17 cellular contexts compared by ENCODE assay signal in the genomic region with DNA sequence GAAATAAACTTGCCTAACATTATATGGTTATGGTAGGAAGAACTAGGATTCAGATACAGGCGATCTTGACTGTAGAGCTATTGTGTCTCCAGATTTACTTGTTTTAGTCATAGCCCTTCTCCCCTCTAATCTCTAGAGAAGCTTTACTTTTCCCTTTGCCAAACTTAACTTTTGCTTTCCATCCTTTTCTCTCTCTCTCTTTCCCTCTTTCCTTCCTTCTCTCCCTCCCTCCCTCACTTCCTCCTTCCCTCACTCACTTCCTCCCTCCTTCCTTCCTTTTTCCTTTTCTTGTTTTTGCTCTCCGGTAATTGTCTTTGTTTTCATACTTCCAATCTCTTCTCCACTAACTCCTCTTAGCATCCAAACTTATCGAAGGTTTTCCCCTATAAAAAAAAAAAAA. TPM values are rescaled to one million over a fixed set of nuclear protein-coding genes. Genes with fewer than 3 reads are reported as not detected.
DNase-seq lines count a peak whose midpoint lies in the region; ATAC-seq and TF ChIP-seq lines count a peak whose summit lies in the region.
"Had no signal": no experiment of that assay in that cellular context is flagged by ENCODE, and none has a peak within 500 bp of the region (broad histone marks: within the 10 kb centered on the region; RNA-seq: fewer than 3 reads in every experiment).

No MANE protein-coding gene starts in this region.

- no peaks in the 10 kb centered on the region for H3K27me3 ChIP-seq in spleen (replicated peaks in 1 of 7)
- H3K27me3 ChIP-seq: gastrocnemius medialis had no signal

- peak overlapping the region; percentile 46 for H3K4me3 Mint-ChIP-seq in activated T-cell treated with anti-CD3 and anti-CD28 coated beads, Interleukin-2, amount 50 U/mL, for 4 hours
- H3K4me3 Mint-ChIP-seq in dendritic cell treated with granulocyte-macrophage colony-stimulating factor and Interleukin-4, amounts not matched to agents 40 ng/mL and 50 ng/mL, for 4 days, result no peak overlapping the region

- H3K27ac ChIP-seq in SK-N-MC (peak overlapping the region; percentile 40; the same call in 1 of the 2 replicates), spleen (peak overlapping the region in 5 of 8 donors; percentile 0 to 55 (median 26))
- H3K27ac ChIP-seq: GM23248 had no signal

- no peaks in the 10 kb centered on the region for H3K9me3 Mint-ChIP-seq in activated T-cell treated with anti-CD3 and anti-CD28 coated beads, Interleukin-2, amount 50 U/mL, for 4 hours
- no peaks in the 10 kb centered on the region for H3K9me3 Mint-ChIP-seq in dendritic cell treated with granulocyte-macrophage colony-stimulating factor and Interleukin-4, amounts not matched to agents 40 ng/mL and 50 ng/mL, for 4 days

- peaks cover 77% of the 10 kb centered on the region for H3K4me1 Mint-ChIP-seq in activated T-cell treated with anti-CD3 and anti-CD28 coated beads, Interleukin-2, amount 50 U/mL, for 4 hours (ENCODE audit: low read depth)
- peaks cover 35% of the 10 kb centered on the region for H3K4me1 Mint-ChIP-seq in dendritic cell treated with granulocyte-macrophage colony-stimulating factor and Interleukin-4, amounts not matched to agents 40 ng/mL and 50 ng/mL, for 4 days (ENCODE audit: low read depth)

- peak overlapping the region; percentile 19 for H3K9ac ChIP-seq in SK-N-MC (ENCODE audit: insufficient read length)
- H3K9ac ChIP-seq: GM23248 had no signal

- H3K4me1 ChIP-seq in spleen, result peaks cover 65 to 100% (median 95%) of the 10 kb centered on the region in 6 donors

- H3K36me3 ChIP-seq in SK-N-MC (ENCODE audit: insufficient read depth, low read length), result peaks cover 20% of the 10 kb centered on the region
- H3K36me3 ChIP-seq in spleen, result peaks cover 0 to 61% (median 7%) of the 10 kb centered on the region in 6 donors
- H3K36me3 ChIP-seq: gastrocnemius medialis had no signal

- H3K9me3 ChIP-seq in SK-N-MC (ENCODE audit: low read depth, low read length) (no peaks in the 10 kb centered on the region), spleen (no peaks in the 10 kb centered on the region)
- H3K9me3 ChIP-seq: gastrocnemius medialis had no signal

- TF ChIP-seq POLR2A in spleen (IDR thresholded peaks at IDR 0.05), result no peak

- H3K36me3 Mint-ChIP-seq in activated T-cell treated with anti-CD3 and anti-CD28 coated beads, Interleukin-2, amount 50 U/mL, for 4 hours (ENCODE audit: insufficient read depth), result peaks cover 14% of the 10 kb centered on the region
- peaks cover 44% of the 10 kb centered on the region for H3K36me3 Mint-ChIP-seq in dendritic cell treated with granulocyte-macrophage colony-stimulating factor and Interleukin-4, amounts not matched to agents 40 ng/mL and 50 ng/mL, for 4 days (ENCODE audit: low read depth)

- no peaks in the 10 kb centered on the region for H3K27me3 Mint-ChIP-seq in activated T-cell treated with anti-CD3 and anti-CD28 coated beads, Interleukin-2, amount 50 U/mL, for 4 hours (ENCODE audit: low read depth)
- H3K27me3 Mint-ChIP-seq in dendritic cell treated with granulocyte-macrophage colony-stimulating factor and Interleukin-4, amounts not matched to agents 40 ng/mL and 50 ng/mL, for 4 days, result no peaks in the 10 kb centered on the region

- no peak for TF ChIP-seq CTCF in spleen (IDR thresholded peaks at IDR 0.05 in 8 of 11, conservative IDR thresholded peaks at IDR 0.05 in 3 of 11)

- no peak for DNase-seq in activated T-cell treated with anti-CD3 and anti-CD28 coated beads, Interleukin-2, amount 50 U/mL, for 4 hours
- DNase-seq in activated T-cell treated with anti-CD3 and anti-CD28 coated beads for 4 hours (no peak), SK-N-MC (ENCODE audit: low read depth, low spot score) (no peak), spleen (no peak), SKM-1 (lab: John Stamatoyannopoulos, UW; ENCODE audit: unreplicated experiment) (no peak)
- DNase-seq: activated effector memory CD4-positive, alpha-beta T cell treated with Interleukin-2 at 50 U/mL for 16 hours; DMS153; effector memory CD4-positive, alpha-beta T cell; gastrocnemius medialis; GM23248; NCI-H146; occipital lobe; PC-3 had no signal

- ATAC-seq in activated T-cell treated with anti-CD3 and anti-CD28 coated beads, Interleukin-2, amount 50 U/mL, for 4 hours, result no peak
- ATAC-seq in HG02970 (IDR thresholded peaks at IDR 0.05; ENCODE audit: low FRiP score, unreplicated experiment) (no peak), GM19463 (IDR thresholded peaks at IDR 0.05; ENCODE audit: unreplicated experiment) (no peak)
- ATAC-seq: gastrocnemius medialis, PC-3, SK-N-SH treated with all-trans-retinoic acid at 6 μM for 48 hours had no signal

- 46 to 59% (median 53%) methylated on average over 3 of the region's 3 CpGs for WGBS in spleen, 5 donors

- H3K27ac Mint-ChIP-seq in dendritic cell treated with granulocyte-macrophage colony-stimulating factor and Interleukin-4, amounts not matched to agents 40 ng/mL and 50 ng/mL, for 4 days, result peak overlapping the region; percentile 14

- intact Hi-C loops in dendritic cell treated with granulocyte-macrophage colony-stimulating factor and Interleukin-4, amounts not matched to agents 40 ng/mL and 50 ng/mL, for 4 days (cut with micrococcal nuclease), result no loop called here
- intact Hi-C loops in spleen (cut with DNase I; ENCODE audit: low total_unique reads), result no loop called here

- H3K4me3 ChIP-seq in SK-N-MC (no peak overlapping the region), spleen (no peak overlapping the region)
- H3K4me3 ChIP-seq: gastrocnemius medialis, GM23248 had no signal

RNA-seq across cellular contexts. Expression of gene UBE2D2, which starts 10.4 kb away (rescaled TPM):
- 100 to 1,000 TPM; 197 to 223 (median 214) TPM for total RNA-seq in activated T-cell treated with anti-CD3 and anti-CD28 coated beads, Interleukin-2, amount 50 U/mL, for 4 hours
- total RNA-seq in spleen, result 100 to 1,000 TPM in 2 of 7 donors, 10 to 100 TPM in 5; 64.3 to 120 (median 94.3) TPM
- polyA plus RNA-seq in spleen, result 100 to 1,000 TPM; 101 to 132 (median 103) TPM
